In the genomic region with DNA sequence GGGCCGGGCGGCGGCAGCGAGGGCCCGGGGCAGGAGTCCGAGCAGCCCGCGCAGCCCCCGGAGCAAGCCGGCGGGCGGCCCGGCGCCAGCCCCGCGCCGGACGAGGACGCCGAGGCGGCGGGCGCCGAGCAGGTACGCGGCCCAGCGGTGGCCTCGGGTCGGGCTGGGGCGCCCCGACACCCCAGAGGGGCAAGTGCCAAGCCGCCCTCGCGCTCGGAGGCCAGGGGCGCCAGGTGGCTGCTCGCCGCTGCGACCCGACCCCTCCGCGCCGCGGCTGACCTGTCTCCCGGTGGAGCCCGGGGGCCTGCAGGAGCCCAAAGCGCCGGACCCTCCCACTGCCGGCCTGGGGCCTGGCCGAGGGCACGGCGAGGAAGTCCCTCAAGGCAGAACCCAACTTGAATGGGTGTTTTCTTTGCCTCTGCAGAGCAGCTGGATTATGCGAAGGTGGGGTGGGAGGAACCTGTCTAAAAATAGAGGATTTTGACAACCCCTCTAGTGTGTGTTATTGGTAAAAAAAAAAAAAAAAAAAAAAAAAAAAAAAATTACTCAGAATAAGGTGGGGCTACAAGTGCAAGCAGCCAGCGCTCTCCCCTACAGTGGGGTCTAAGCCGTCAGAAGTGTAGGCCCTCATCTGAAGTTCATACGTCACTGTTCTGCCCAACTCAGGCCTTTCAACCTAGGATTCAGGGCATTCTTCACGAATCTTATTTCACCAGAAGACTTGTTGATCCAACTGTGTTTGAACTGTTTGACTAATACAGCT, we compare ENCODE assay signal across 8 cellular contexts. TPM values are rescaled to one million over a fixed set of nuclear protein-coding genes. Genes with fewer than 3 reads are reported as not detected.
DNase-seq lines count a peak whose midpoint lies in the region; ATAC-seq and TF ChIP-seq lines count a peak whose summit lies in the region.

No MANE protein-coding gene starts in this region.

- peak in 1 of 3 donors; percentile 1 for TF ChIP-seq POLR2A in body of pancreas (IDR thresholded peaks at IDR 0.05)

- peaks cover 2% of the 10 kb centered on the region for H3K36me3 ChIP-seq in BE2C
- 0 out of 2 replicates have a peak, but pooled peaks cover 2% of the 10 kb centered on the region for H3K36me3 ChIP-seq in Panc1 (ENCODE audit: control insufficient read depth, insufficient read depth, low read length)
- no peaks in the 10 kb centered on the region for H3K36me3 ChIP-seq in body of pancreas (replicated peaks in 1 of 2; ENCODE audit: insufficient read depth in 1 of 2, low read depth in 2 of 2)
- 0 out of 2 replicates have a peak, but pooled peaks cover 6% of the 10 kb centered on the region for H3K36me3 ChIP-seq in iPS-20b (ENCODE audit: insufficient read depth, low read depth, low read length)

- DNase-seq in BE2C (peak; percentile 30), Panc1 (ENCODE audit: low read depth, low spot score) (no peak), body of pancreas (peak; percentile 24 to 36 (median 32)), SW480 (ENCODE audit: low spot score) (no peak)

- intact Hi-C loops in Panc1 (cut with micrococcal nuclease; ENCODE audit: unreplicated experiment) (no loop called here), body of pancreas (cut with DNase I) (no loop called here)

- H3K4me3 ChIP-seq in BE2C (ENCODE audit: low read depth, low read length): peak overlapping the region; percentile 80
- peak overlapping the region; percentile 67 to 75 for H3K4me3 ChIP-seq in Panc1 (ENCODE audit: low read depth in 2 of 2, low read length in 2 of 2)
- peak overlapping the region in 1 of 2 donors; percentile 56 for H3K4me3 ChIP-seq in body of pancreas
- peak overlapping the region; percentile 69 for H3K4me3 ChIP-seq in iPS-20b (ENCODE audit: low read length)
- H3K4me3 ChIP-seq in skin epidermis: peak overlapping the region; percentile 56 to 83 (median 69)

- H3K9me3 ChIP-seq in BE2C: no peaks in the 10 kb centered on the region
- H3K9me3 ChIP-seq in Panc1 (ENCODE audit: control insufficient read depth, insufficient read depth, low read depth, low read length): no peaks in the 10 kb centered on the region
- no peaks in the 10 kb centered on the region for H3K9me3 ChIP-seq in body of pancreas
- H3K9me3 ChIP-seq in iPS-20b (ENCODE audit: insufficient read depth, low read depth, low read length): no peaks in the 10 kb centered on the region

- 3% methylated on average over 13 to 16 of the region's 57 CpGs for WGBS in body of pancreas, 2 donors

- ATAC-seq in GM18907 (IDR thresholded peaks at IDR 0.05; ENCODE audit: unreplicated experiment): peak; percentile 34
- peak; percentile 18 for ATAC-seq in HG03108 (IDR thresholded peaks at IDR 0.05; ENCODE audit: unreplicated experiment)
- peak; percentile 62 for ATAC-seq in Panc1
- ATAC-seq in body of pancreas: peak; percentile 49

- in situ Hi-C loops in Panc1 (cut with HindIII; ENCODE audit: low pct_unique_long_range_greater_than_20kb, low sequenced_read_pairs): no loop called here

- POLR2A ChIA-PET in Panc1 (lab: Charles Lee): interaction anchor here (0.6 kb wide), 1 partner anchor 91 kb away, joined by 16 read pairs; no protein-coding TSS in a partner anchor

- CTCF ChIA-PET in Panc1 (lab: Charles Lee): interaction anchor here (0.7 kb wide), 1 partner anchor 179 kb away, joined by 4 read pairs; no protein-coding TSS in a partner anchor

- TF ChIP-seq CTCF in BE2C (IDR thresholded peaks at IDR 0.05; ENCODE audit: low read depth, low read length) (no peak), Panc1 (IDR thresholded peaks at IDR 0.05) (no peak; the same call in 1 of the 2 replicates), body of pancreas (IDR thresholded peaks at IDR 0.05) (no peak)

- BruUV-seq in Panc1 (replicated peaks; lab: Mats Ljungman, UMichigan): no TSS peak

- no peaks in the 10 kb centered on the region for H3K27me3 ChIP-seq in BE2C
- H3K27me3 ChIP-seq in Panc1 (ENCODE audit: control insufficient read depth, insufficient read depth, low read length): no peaks in the 10 kb centered on the region
- H3K27me3 ChIP-seq in body of pancreas: no peaks in the 10 kb centered on the region
- no peaks in the 10 kb centered on the region for H3K27me3 ChIP-seq in iPS-20b (ENCODE audit: insufficient read depth, low read length)

- H3K4me1 ChIP-seq in BE2C: peaks cover 3% of the 10 kb centered on the region; the same call in 1 of the 2 replicates
- peaks cover 21% of the 10 kb centered on the region for H3K4me1 ChIP-seq in Panc1 (ENCODE audit: control insufficient read depth, insufficient read depth, low read length)
- H3K4me1 ChIP-seq in body of pancreas: peaks cover 43% of the 10 kb centered on the region
- H3K4me1 ChIP-seq in iPS-20b (ENCODE audit: insufficient read depth, low read length): no peaks in the 10 kb centered on the region; the same call in none of the 2 replicates

- peak overlapping the region; percentile 79 for H3K27ac ChIP-seq in Panc1 (ENCODE audit: low read length)
- peak overlapping the region; percentile 75 to 89 (median 86) for H3K27ac ChIP-seq in body of pancreas
- no peak overlapping the region for H3K27ac ChIP-seq in iPS-20b (ENCODE audit: low read length)
- peak overlapping the region; percentile 66 to 98 (median 92) for H3K27ac ChIP-seq in skin epidermis

- peak overlapping the region; percentile 49; the same call in 1 of the 2 replicates for H3K9ac ChIP-seq in iPS-20b (ENCODE audit: low read depth, low read length)

RNA-seq across cellular contexts. Expression of gene OGFRL1, which starts 0.6 kb away (rescaled TPM):
- polyA plus RNA-seq in BE2C (2012; ENCODE audit: insufficient read depth, insufficient read length, low read depth): 4.6 TPM
- total RNA-seq in Panc1 (2021; ENCODE audit: unreplicated experiment): 17.2 TPM
- polyA plus RNA-seq in Panc1 (2012; ENCODE audit: insufficient read length): 5.7 TPM
- total RNA-seq in body of pancreas: 10 to 100 TPM in 1 of 2 donors, 1 to 10 TPM in 1; 8.6 to 22.6 TPM

Comparison
In these comparisons a context has a peak if more than half of its experiments do, and no peak if none do; other contexts are left out.
1. DNase-seq: peak in BE2C (single experiment) and body of pancreas (4 of 4); none in Panc1 (single experiment) and SW480 (single experiment).
2. Peak in every context shown above with its lines, with median percentiles within 50 percentile points of each other: ATAC-seq.